Comparison of ENCODE assay signal across 22 cellular contexts in the genomic region with DNA sequence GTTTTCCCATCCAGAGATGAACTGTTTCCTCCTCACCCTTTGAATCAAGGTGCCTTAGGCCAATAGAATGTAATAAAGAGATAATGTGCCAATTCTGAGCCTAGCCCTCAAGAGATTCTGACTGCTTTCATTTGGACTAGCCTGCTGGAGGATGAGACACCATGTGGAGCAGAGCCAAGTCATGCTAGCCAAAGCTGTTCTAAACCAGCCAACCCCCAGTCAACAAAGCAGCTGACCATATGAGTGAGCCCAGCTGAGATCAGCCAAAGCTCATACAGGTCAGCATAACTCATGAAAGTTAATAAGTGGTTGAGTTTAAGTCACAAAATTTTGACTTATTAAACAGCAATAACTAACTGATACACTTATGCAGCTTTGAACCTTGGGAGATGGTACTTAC.
"Had no signal": no experiment of that assay in that cellular context is flagged by ENCODE, and none has a peak within 500 bp of the region (broad histone marks: within the 10 kb centered on the region; RNA-seq: fewer than 3 reads in every experiment).

No MANE protein-coding gene starts in this region.

- H3K9me3 Mint-ChIP-seq: T-helper 2 cell treated with Interferon-gamma antibody and Interleukin-4, amounts not matched to agents 5 μg/mL and 100 μg/mL, for 36 hours had no signal

- H3K27ac ChIP-seq: cardiac muscle cell, gastrocnemius medialis, left lung, neural progenitor cell, tibial nerve had no signal

- H3K36me3 ChIP-seq: cardiac muscle cell, gastrocnemius medialis, left lung, tibial nerve had no signal

- H3K9ac ChIP-seq: neural progenitor cell had no signal

- H3K4me1 ChIP-seq: gastrocnemius medialis, left lung, tibial nerve had no signal

- H3K4me3 ChIP-seq: cardiac muscle cell, gastrocnemius medialis, left lung, neural progenitor cell, tibial nerve had no signal

- H3K4me3 Mint-ChIP-seq: activated B cell treated with CpG ODN at 0.5 μM for 24 hours; activated CD4-positive, alpha-beta memory T cell treated with anti-CD3 and anti-CD28 coated beads for 36 hours; activated naive CD8-positive, alpha-beta T cell treated with anti-CD3 and anti-CD28 coated beads for 36 hours; activated T-helper 1 cell treated with anti-CD3 and anti-CD28 coated beads, Interleukin-12 subunit alpha, Interleukin-12 subunit beta, Interleukin-2, Interleukin-4 antibody, amounts not matched to agents 30 ng/mL and 10 ng/mL and 1 ng/mL, durations not matched to agents 14 hours and 24 hours and 36 hours; memory B cell; naive B cell; neural progenitor cell; T-helper 2 cell treated with Interferon-gamma antibody and Interleukin-4, amounts not matched to agents 5 μg/mL and 100 μg/mL, for 36 hours had no signal

- H3K36me3 Mint-ChIP-seq: activated CD4-positive, alpha-beta memory T cell treated with anti-CD3 and anti-CD28 coated beads for 36 hours; activated naive CD8-positive, alpha-beta T cell treated with anti-CD3 and anti-CD28 coated beads for 36 hours had no signal

- H3K4me1 Mint-ChIP-seq: activated B cell treated with CpG ODN at 0.5 μM for 24 hours; activated naive CD8-positive, alpha-beta T cell treated with anti-CD3 and anti-CD28 coated beads for 36 hours; memory B cell; naive B cell; neural progenitor cell had no signal

- H3K4me2 ChIP-seq: neural progenitor cell had no signal

- DNase-seq: activated B cell treated with CpG ODN at 0.5 μM for 24 hours; activated CD4-positive, alpha-beta memory T cell treated with anti-CD3 and anti-CD28 coated beads for 36 hours; activated CD4-positive, alpha-beta T cell treated with anti-CD3 and anti-CD28 coated beads for 4 hours; activated naive CD4-positive, alpha-beta T cell; activated naive CD8-positive, alpha-beta T cell treated with anti-CD3 and anti-CD28 coated beads for 36 hours; activated T-cell treated with anti-CD3 and anti-CD28 coated beads for 4 hours; amniotic stem cell; dermis blood vessel endothelial cell; effector memory CD4-positive, alpha-beta T cell; gastrocnemius medialis; head of caudate nucleus; kidney; left lung; naive B cell; stimulated activated naive CD8-positive, alpha-beta T cell treated with anti-CD3 and anti-CD28 coated beads, Interleukin-15, Interleukin-2, amounts not matched to agents 100 U/mL and 50 U/mL, for 24 hours had no signal

- H2AFZ ChIP-seq: neural progenitor cell had no signal

- H3K9me3 ChIP-seq: gastrocnemius medialis had no signal

- H3K27me3 ChIP-seq: gastrocnemius medialis, left lung, tibial nerve had no signal

- H3K27ac Mint-ChIP-seq: activated B cell treated with CpG ODN at 0.5 μM for 24 hours; activated CD4-positive, alpha-beta memory T cell treated with anti-CD3 and anti-CD28 coated beads for 36 hours; activated naive CD8-positive, alpha-beta T cell treated with anti-CD3 and anti-CD28 coated beads for 36 hours; activated T-helper 1 cell treated with anti-CD3 and anti-CD28 coated beads, Interleukin-12 subunit alpha, Interleukin-12 subunit beta, Interleukin-2, Interleukin-4 antibody, amounts not matched to agents 30 ng/mL and 10 ng/mL and 1 ng/mL, durations not matched to agents 14 hours and 24 hours and 36 hours; memory B cell; naive B cell; neural progenitor cell; progenitor cell of endocrine pancreas; T-helper 2 cell treated with Interferon-gamma antibody and Interleukin-4, amounts not matched to agents 5 μg/mL and 100 μg/mL, for 36 hours had no signal
